In the genomic region with DNA sequence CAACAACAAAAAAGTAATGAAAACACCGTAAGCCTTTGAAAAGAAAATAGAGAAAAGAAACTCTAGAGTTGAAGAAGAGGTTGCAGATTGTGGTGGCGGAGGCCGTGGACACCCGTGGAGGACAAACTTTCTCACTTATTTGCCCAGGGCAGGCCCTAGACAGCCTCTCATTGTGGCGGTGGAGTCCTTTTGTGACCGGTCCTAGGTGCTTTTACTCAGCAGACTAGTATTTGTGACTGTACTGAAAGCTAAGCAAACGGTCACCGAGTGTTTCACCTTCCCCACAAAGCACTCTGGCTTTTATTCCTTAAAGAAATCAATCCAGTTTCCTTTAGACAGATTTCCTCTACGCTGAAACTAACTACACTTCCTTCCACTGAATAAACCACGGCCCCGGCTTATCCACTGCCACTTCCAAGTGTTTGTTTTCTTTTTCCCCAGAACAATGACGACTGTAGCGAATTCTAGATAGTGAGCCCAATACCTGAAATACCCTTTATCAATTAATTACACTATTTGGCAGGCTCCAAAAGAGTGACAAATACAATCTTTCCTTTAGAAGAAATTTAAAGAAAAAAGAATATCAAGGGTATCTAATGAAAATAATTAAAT, we compare ENCODE assay signal across 16 cellular contexts.
"Had no signal": no experiment of that assay in that cellular context is flagged by ENCODE, and none has a peak within 500 bp of the region (broad histone marks: within the 10 kb centered on the region; RNA-seq: fewer than 3 reads in every experiment).

No MANE protein-coding gene starts in this region.

- H3K4me3 Mint-ChIP-seq: activated CD4-positive, alpha-beta T cell treated with anti-CD3 and anti-CD28 coated beads, Interleukin-2, amount 10 ng/mL, durations not matched to agents 7 days and 5 days; neural crest cell; T-cell; WTC11 had no signal

- H3K4me1 ChIP-seq: adrenal gland, esophagus squamous epithelium had no signal

- H3K36me3 ChIP-seq: adrenal gland, esophagus squamous epithelium, heart right ventricle, ovary, SJSA1 had no signal

- H3K36me3 Mint-ChIP-seq: T-cell, WTC11 had no signal

- H3K27me3 ChIP-seq: adrenal gland, esophagus squamous epithelium, heart right ventricle, ovary, SJSA1, tibial nerve had no signal

- ATAC-seq: left ventricle myocardium superior, T-cell, WTC11 had no signal

- H3K9me3 Mint-ChIP-seq: activated CD4-positive, alpha-beta T cell treated with anti-CD3 and anti-CD28 coated beads, Interleukin-2, amount 10 ng/mL, durations not matched to agents 7 days and 5 days had no signal

- H3K27me3 Mint-ChIP-seq: activated CD4-positive, alpha-beta T cell treated with anti-CD3 and anti-CD28 coated beads, Interleukin-2, amount 10 ng/mL, durations not matched to agents 7 days and 5 days; T-cell had no signal

- H3K27ac Mint-ChIP-seq: activated CD4-positive, alpha-beta T cell treated with anti-CD3 and anti-CD28 coated beads, Interleukin-2, amount 10 ng/mL, durations not matched to agents 7 days and 5 days; T-cell; WTC11 had no signal

- H3K27ac ChIP-seq: adrenal gland, ovary, SJSA1, tibial nerve had no signal

- H3K4me3 ChIP-seq: adrenal gland, esophagus squamous epithelium, heart right ventricle, ovary, SJSA1, tibial nerve had no signal

- DNase-seq: activated CD4-positive, alpha-beta T cell treated with anti-CD3 and anti-CD28 coated beads, Interleukin-2, amount 10 ng/mL, durations not matched to agents 7 days and 5 days; activated naive CD4-positive, alpha-beta T cell treated with anti-CD3 and anti-CD28 coated beads, Interleukin-2, amount 50 U/mL, for 16 hours; adrenal gland; cerebellar nuclear complex; esophagus squamous epithelium; foreskin melanocyte; islet precursor cell; left ventricle myocardium superior; ovary; small intestine; T-cell had no signal

- H3K9me3 ChIP-seq: adrenal gland, esophagus squamous epithelium, ovary, SJSA1, tibial nerve had no signal
